25 cellular contexts compared by ENCODE assay signal in the genomic region with DNA sequence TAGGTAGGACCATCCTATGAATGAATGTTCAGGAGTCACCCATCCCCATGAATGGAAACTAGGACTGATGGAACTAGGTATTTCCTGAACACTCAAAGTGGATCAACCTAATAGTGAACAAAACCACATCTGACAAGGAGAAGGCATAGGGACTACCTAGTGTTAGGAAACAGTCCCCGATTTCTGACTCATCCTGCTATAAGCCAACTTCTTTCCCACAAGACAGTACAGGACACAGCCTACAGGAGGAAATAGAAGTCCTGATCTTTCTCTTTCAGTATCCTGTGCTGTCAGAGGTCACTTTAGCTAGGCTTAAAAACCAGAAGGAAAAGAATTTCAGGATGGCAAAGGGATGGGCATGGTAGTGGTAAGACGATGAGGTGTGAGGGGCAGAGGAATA. TPM values are rescaled to one million over a fixed set of nuclear protein-coding genes. Genes with fewer than 3 reads are reported as not detected.
DNase-seq lines count a peak whose midpoint lies in the region; ATAC-seq, FAIRE-seq and TF ChIP-seq lines count a peak whose summit lies in the region.
"Had no signal": no experiment of that assay in that cellular context is flagged by ENCODE, and none has a peak within 500 bp of the region (broad histone marks: within the 10 kb centered on the region; RNA-seq: fewer than 3 reads in every experiment).

No MANE protein-coding gene starts in this region.

- H3K4me3 ChIP-seq in AG10803 (ENCODE audit: low read length) (no peak overlapping the region), cardiac fibroblast (replicated peaks in 1 of 2; ENCODE audit: low read depth in 2 of 2, low read length in 2 of 2) (no peak overlapping the region), keratinocyte (ENCODE audit: control insufficient read depth in 2 of 3, extremely low read depth in 1 of 3, insufficient read depth in 2 of 3, low read depth in 1 of 3, low read length in 3 of 3) (no peak overlapping the region), testis (no peak overlapping the region)
- H3K4me3 ChIP-seq: ascending aorta, left lung, PC-9, uterus had no signal

- H2AFZ ChIP-seq in keratinocyte (ENCODE audit: control insufficient read depth, low read length), result no peak overlapping the region
- H2AFZ ChIP-seq: PC-9 had no signal

- peak; percentile 75 for FAIRE-seq in keratinocyte (lab: Jason Lieb, UNC)
- FAIRE-seq: colon, endometrium, GM18507, HepG2 had no signal

- dilution Hi-C loops in keratinocyte (cut with MboI; ENCODE audit: extremely low pct_ligation_motif_present, low sequenced_read_pairs), result no loop called here

- no peaks in the 10 kb centered on the region for H3K9me1 ChIP-seq in keratinocyte (ENCODE audit: control insufficient read depth, extremely low read depth, insufficient read depth, low read length)

- H3K36me3 ChIP-seq in keratinocyte (ENCODE audit: control insufficient read depth in 2 of 2, extremely low read depth in 1 of 2, insufficient read depth in 2 of 2, low read length in 2 of 2) (no peaks in the 10 kb centered on the region), testis (ENCODE audit: low read depth, missing control alignments) (no peaks in the 10 kb centered on the region)
- H3K36me3 ChIP-seq: uterus had no signal

- 96 to 97% methylated on average over 2 of the region's 2 CpGs for WGBS in testis, 2 donors

- TF ChIP-seq CTCF in AG10803 (conservative IDR thresholded peaks at IDR 0.05; ENCODE audit: low read length), result no peak
- TF ChIP-seq CTCF in cardiac fibroblast (IDR thresholded peaks at IDR 0.05; ENCODE audit: low read depth, low read length), result peak; percentile 31
- TF ChIP-seq CTCF in keratinocyte (optimal IDR thresholded peaks at IDR 0.05 in 1 of 3, IDR thresholded peaks at IDR 0.05 in 1 of 3, conservative IDR thresholded peaks at IDR 0.05 in 1 of 3; ENCODE audit: extremely low read depth in 1 of 3, insufficient read depth in 2 of 3, low read length in 3 of 3), result no peak
- no peak for TF ChIP-seq CTCF in testis (IDR thresholded peaks at IDR 0.05)

- H3K4me2 ChIP-seq in keratinocyte (ENCODE audit: control insufficient read depth, extremely low read depth, insufficient read depth, low read depth, low read length), result no peak overlapping the region
- H3K4me2 ChIP-seq: PC-9 had no signal

- H3K4me1 ChIP-seq in keratinocyte (ENCODE audit: control insufficient read depth, extremely low read depth, insufficient read depth, low read length), result no peaks in the 10 kb centered on the region
- no peaks in the 10 kb centered on the region for H3K4me1 ChIP-seq in testis
- H3K4me1 ChIP-seq: ascending aorta, left lung, uterus had no signal

- no peaks in the 10 kb centered on the region for H3K79me2 ChIP-seq in keratinocyte (ENCODE audit: control insufficient read depth, insufficient read depth, low read length)

- DNase-seq in AG10803 (ENCODE audit: low read depth), result peak; percentile 25
- peak; percentile 83 for DNase-seq in HT1080 (ENCODE audit: low read depth)
- DNase-seq in cardiac fibroblast (ENCODE audit: low read depth in 2 of 2), result peak; percentile 35 to 82
- DNase-seq in keratinocyte (ENCODE audit: low read depth, low spot score), result no peak
- DNase-seq in nucleus accumbens (lab: John Stamatoyannopoulos, UW), result no peak
- no peak for DNase-seq in testis
- DNase-seq in retina, result no peak
- DNase-seq: activated CD8-positive, alpha-beta T cell treated with anti-CD3 and anti-CD28 coated beads for 36 hours; activated naive CD4-positive, alpha-beta T cell treated with Interleukin-2 at 50 U/mL for 16 hours; activated T-cell treated with anti-CD3 and anti-CD28 coated beads, Interleukin-2, amount 50 U/mL, for 1 hour; DND-41; H7; left lung; NCI-H146; NCI-H2171; NCI-H774; PC-9; uterus had no signal

- H3K27me3 ChIP-seq in keratinocyte (ENCODE audit: control insufficient read depth, extremely low read depth, insufficient read depth, low read length) (no peaks in the 10 kb centered on the region), testis (no peaks in the 10 kb centered on the region)
- H3K27me3 ChIP-seq: ascending aorta, left lung, uterus had no signal

- TF ChIP-seq POLR2A in testis (IDR thresholded peaks at IDR 0.05), result no peak

- H4K20me1 ChIP-seq in keratinocyte (ENCODE audit: control insufficient read depth, extremely low read depth, insufficient read depth, low read length), result no peaks in the 10 kb centered on the region

- H3K27ac ChIP-seq in keratinocyte (ENCODE audit: control insufficient read depth, insufficient read depth, low read length), result no peak overlapping the region
- no peak overlapping the region for H3K27ac ChIP-seq in testis
- H3K27ac ChIP-seq: ascending aorta, left lung, PC-9, uterus had no signal

- no peak for ATAC-seq in GM21381 (IDR thresholded peaks at IDR 0.05; ENCODE audit: unreplicated experiment)
- ATAC-seq: activated CD8-positive, alpha-beta T cell treated with anti-CD3 and anti-CD28 coated beads for 36 hours; HepG2; left lung; WTC11 had no signal

- no peaks in the 10 kb centered on the region for H3K9me3 ChIP-seq in keratinocyte (ENCODE audit: control insufficient read depth, low read depth, low read length)
- no peaks in the 10 kb centered on the region for H3K9me3 ChIP-seq in testis
- H3K9me3 ChIP-seq: ascending aorta, left lung, uterus had no signal

- no peak overlapping the region for H3K9ac ChIP-seq in keratinocyte (ENCODE audit: control insufficient read depth, extremely low read depth, insufficient read depth, low read length)

- intact Hi-C loops in testis (cut with DNase I; ENCODE audit: low total_unique reads), result no loop called here

RNA-seq across cellular contexts. Expression of a gene that starts 19.5 kb away (rescaled TPM):
- total RNA-seq in HT1080 (2014; rRNA removed; shearing (Covaris generic)), result 7.8 and 10.0 TPM in 2 replicates
- 32.3 and 34.5 TPM in 2 replicates for polyA plus RNA-seq in HT1080 (2015; cell fraction: cytosol; rRNA removed)
- 17.5 TPM in 2 replicates for polyA plus RNA-seq in HT1080 (2015; cell fraction: nucleus; rRNA removed)
- polyA plus RNA-seq in keratinocyte (9.6 to 23.3 TPM (median 22.1 TPM) in 3 replicates), testis (ENCODE audit: insufficient read depth, low read depth, low replicate concordance) (19.6 TPM)
- 27.9 TPM for polyA plus RNA-seq in keratinocyte (2011; ENCODE audit: low read depth)
- 21.3 and 23.2 TPM in 2 replicates for polyA plus RNA-seq in keratinocyte (2011; cell fraction: cytosol; rRNA removed)
- polyA plus RNA-seq in keratinocyte (2011; cell fraction: nucleus; rRNA removed), result 10.4 and 19.8 TPM in 2 replicates
- polyA plus RNA-seq in keratinocyte (2012; ENCODE audit: low replicate concordance), result 8.1 and 17.7 TPM in 2 replicates
- polyA minus RNA-seq in keratinocyte, result 4.8 to 8.3 TPM (median 5.9 TPM) in 3 replicates
- polyA minus RNA-seq in keratinocyte (2011; cell fraction: cytosol; rRNA and poly(A)+ RNA removed), result 6.3 TPM
- 9.2 and 26.7 TPM in 2 replicates for polyA minus RNA-seq in keratinocyte (2011; cell fraction: nucleus; rRNA and poly(A)+ RNA removed)
- total RNA-seq in testis, result 10 to 100 TPM; 22.2 to 31.1 TPM

Comparison
In these comparisons a context has a peak if more than half of its experiments do, and no peak if none do; other contexts are left out.
1. DNase-seq: peak in AG10803 (single experiment), HT1080 (single experiment) and cardiac fibroblast (2 of 2); none in keratinocyte (single experiment), nucleus accumbens (0 of 56), testis (single experiment) and retina (single experiment).